ENCODE assay signal across 35 cellular contexts in genomic region chr4:177508662-177509061, GRCh38.
DNase-seq lines count a peak whose midpoint lies in the region; ATAC-seq, FAIRE-seq and TF ChIP-seq lines count a peak whose summit lies in the region.
"Had no signal": no experiment of that assay in that cellular context is flagged by ENCODE, and none has a peak within 500 bp of the region (broad histone marks: within the 10 kb centered on the region; RNA-seq: fewer than 3 reads in every experiment).

No MANE protein-coding gene starts in this region.

- WGBS in HepG2 (ENCODE audit: low lambda C conversion rate), result 14% methylated on average over 6 of the region's 6 CpGs
- 81% methylated on average over 6 of the region's 6 CpGs for WGBS in right lobe of liver (ENCODE audit: insufficient coverage, low coverage, low lambda C conversion rate, missing lambda C conversion rate)
- 66% methylated on average over 6 of the region's 6 CpGs for WGBS in A549 (ENCODE audit: missing lambda C conversion rate)
- WGBS in IMR-90 (ENCODE audit: extremely low coverage in 2 of 2, insufficient read length in 1 of 2), 2 experiments, result no CpG with 5 or more reads among the region's 6 CpGs
- WGBS in K562 (ENCODE audit: insufficient coverage, low coverage, missing lambda C conversion rate), result 13% methylated on average over 6 of the region's 6 CpGs

- no peak overlapping the region for H2BK120ac ChIP-seq in IMR-90 (ENCODE audit: low read depth, low read length)

- H3K79me2 ChIP-seq in HepG2 (ENCODE audit: insufficient read depth, low read length), result no peaks in the 10 kb centered on the region
- no peaks in the 10 kb centered on the region for H3K79me2 ChIP-seq in K562 (ENCODE audit: control insufficient read depth, insufficient read depth, low read length)

- DNase-seq in HepG2 (ENCODE audit: low spot score) (no peak), right lobe of liver (no peak), A549 (ENCODE audit: low read depth in 1 of 2, low spot score in 1 of 2) (no peak), IMR-90 (no peak), K562 (ENCODE audit: extremely low read depth in 1 of 4, low spot score in 3 of 4) (no peak), AG08396 (ENCODE audit: low spot score) (no peak), COLO668 (lab: John Stamatoyannopoulos, UW; ENCODE audit: unreplicated experiment) (no peak)
- DNase-seq: 8988T; ACHN; AML-193; BE2C; C1 segment of cervical spinal cord; Caco-2; Calu3; CD4-positive, alpha-beta memory T cell; CD4-positive, alpha-beta T cell; CD4-positive, CD25-positive, alpha-beta regulatory T cell; CD8-positive, alpha-beta memory T cell; CD8-positive, alpha-beta T cell; COR-L47; DMS 273 treated with DMSO at 0.1 percent for 48 hours; DMS153; DMS53; DMS79; DMS79 treated with DMSO at 0.1 percent for 48 hours; DND-41; EL had no signal

- H3K9me3 ChIP-seq in HepG2 (ENCODE audit: low read length), result no peaks in the 10 kb centered on the region
- no peaks in the 10 kb centered on the region for H3K9me3 ChIP-seq in right lobe of liver
- no peaks in the 10 kb centered on the region for H3K9me3 ChIP-seq in A549
- H3K9me3 ChIP-seq in IMR-90 (ENCODE audit: control insufficient read depth, insufficient read depth, low read length), result no peaks in the 10 kb centered on the region
- H3K9me3 ChIP-seq in K562 (replicated peaks; ENCODE audit: control insufficient read depth, insufficient read depth, low read depth, low read length), result no peaks in the 10 kb centered on the region; the same call in 1 of the 2 replicates
- H3K9me3 ChIP-seq: BE2C; BLaER1; BLaER1 treated with 17β-estradiol and CSF1 and Interleukin-3, amounts not matched to agents 10 nM and 100 nM; Caco-2 had no signal

- H3K18ac ChIP-seq in IMR-90 (ENCODE audit: low read depth, low read length), result no peak overlapping the region

- no peak overlapping the region for H3K4me3 ChIP-seq in HepG2 (replicated peaks in 1 of 3; ENCODE audit: insufficient read depth in 1 of 3, low read depth in 2 of 3, low read length in 3 of 3)
- no peak overlapping the region for H3K4me3 ChIP-seq in right lobe of liver
- H3K4me3 ChIP-seq in A549, result no peak overlapping the region
- H3K4me3 ChIP-seq in IMR-90 (ENCODE audit: insufficient read depth, low read depth, low read length), result no peak overlapping the region
- no peak overlapping the region for H3K4me3 ChIP-seq in K562
- H3K4me3 ChIP-seq: BLaER1; BLaER1 treated with 17β-estradiol and CSF1 and Interleukin-3, amounts not matched to agents 10 nM and 100 nM had no signal

- no peak overlapping the region for H3K14ac ChIP-seq in IMR-90 (replicated peaks; ENCODE audit: low read depth, low read length)

- no peak overlapping the region for H3K4me2 ChIP-seq in HepG2 (ENCODE audit: low read depth, low read length)
- H3K4me2 ChIP-seq in A549, result no peak overlapping the region
- H3K4me2 ChIP-seq in IMR-90 (ENCODE audit: low read depth, low read length), result no peak overlapping the region
- no peak overlapping the region for H3K4me2 ChIP-seq in K562 (ENCODE audit: insufficient read depth, low read length)
- H3K4me2 ChIP-seq: BLaER1; BLaER1 treated with 17β-estradiol and CSF1 and Interleukin-3, amounts not matched to agents 10 nM and 100 nM had no signal

- H2AFZ ChIP-seq in HepG2 (ENCODE audit: low read length) (no peak overlapping the region), IMR-90 (replicated peaks; ENCODE audit: low read length, poor library complexity) (no peak overlapping the region), K562 (ENCODE audit: low read depth, low read length) (no peak overlapping the region)

- no peaks in the 10 kb centered on the region for H3K79me1 ChIP-seq in IMR-90 (ENCODE audit: low read depth in 1 of 2, low read length in 2 of 2)

- no peak overlapping the region for H3K4ac ChIP-seq in IMR-90 (ENCODE audit: low read depth, low read length)

- no peaks in the 10 kb centered on the region for H3K9me1 ChIP-seq in IMR-90 (ENCODE audit: insufficient read depth, low read length)
- H3K9me1 ChIP-seq in K562 (ENCODE audit: control insufficient read depth, insufficient read depth, low read length), result no peaks in the 10 kb centered on the region

- no peak overlapping the region for H2BK15ac ChIP-seq in IMR-90 (ENCODE audit: low read depth, low read length)

- dilution Hi-C loops in IMR-90 (cut with HindIII; ENCODE audit: low sequenced_read_pairs, unreplicated experiment), result no loop called here

- H2BK5ac ChIP-seq in IMR-90 (ENCODE audit: low read depth, low read length, poor library complexity, severe bottlenecking), result no peak overlapping the region

- ATAC-seq in HepG2 (no peak), right lobe of liver (no peak), A549 (no peak), IMR-90 (ENCODE audit: low read depth) (no peak), K562 (no peak), GM21825 (IDR thresholded peaks at IDR 0.05; ENCODE audit: unreplicated experiment) (no peak)
- ATAC-seq: CD8-positive, alpha-beta T cell had no signal

- CTCF ChIA-PET in HepG2 (lab: Yijun Ruan, JAX; ENCODE audit: low intra/inter-chr PET ratio, low total read pairs), result no interaction called here
- CTCF ChIA-PET in A549 (lab: Yijun Ruan, JAX), result no interaction called here
- CTCF ChIA-PET in IMR-90 (lab: Yijun Ruan, JAX), result interaction anchor here (0.8 kb wide), 1 partner anchor 1378 kb away, joined by 8 read pairs; no protein-coding TSS in a partner anchor
- CTCF ChIA-PET in K562 (lab: Yijun Ruan, JAX; ENCODE audit: low intra/inter-chr PET ratio), result no interaction called here

- TF ChIP-seq EP300 in HepG2 (IDR thresholded peaks at IDR 0.05; ENCODE audit: low read depth in 2 of 2, low read length in 2 of 2) (no peak), HepG2 (CRISPR knock-in tag; IDR thresholded peaks at IDR 0.05; ENCODE audit: borderline replicate concordance) (no peak), A549 (IDR thresholded peaks at IDR 0.05) (no peak), K562 (IDR thresholded peaks at IDR 0.05; ENCODE audit: low read length) (no peak)

- no TSS peak for BruUV-seq in HepG2 (replicated peaks; lab: Mats Ljungman, UMichigan)
- BruUV-seq in IMR-90 (replicated peaks; lab: Mats Ljungman, UMichigan), result no TSS peak
- no TSS peak for BruUV-seq in K562 (replicated peaks; lab: Mats Ljungman, UMichigan)

- no peak overlapping the region for H4K5ac ChIP-seq in IMR-90 (ENCODE audit: low read depth, low read length)

- no peak overlapping the region for H2BK20ac ChIP-seq in IMR-90 (ENCODE audit: low read depth, low read length)

- H3K36me3 ChIP-seq in HepG2 (replicated peaks in 1 of 2; ENCODE audit: control insufficient read depth in 1 of 2, insufficient read depth in 2 of 2, low read length in 2 of 2), result no peaks in the 10 kb centered on the region
- H3K36me3 ChIP-seq in right lobe of liver, result no peaks in the 10 kb centered on the region
- no peaks in the 10 kb centered on the region for H3K36me3 ChIP-seq in IMR-90 (ENCODE audit: control insufficient read depth, insufficient read depth, low read length)
- no peaks in the 10 kb centered on the region for H3K36me3 ChIP-seq in K562 (ENCODE audit: control insufficient read depth, insufficient read depth, low read length)
- H3K36me3 ChIP-seq: BE2C; BLaER1; BLaER1 treated with 17β-estradiol and CSF1 and Interleukin-3, amounts not matched to agents 10 nM and 100 nM had no signal

- no peak overlapping the region for H3K23ac ChIP-seq in IMR-90 (ENCODE audit: low read depth, low read length)

- no peaks in the 10 kb centered on the region for H3K4me1 ChIP-seq in HepG2 (ENCODE audit: insufficient read depth, low read length)
- no peaks in the 10 kb centered on the region for H3K4me1 ChIP-seq in right lobe of liver
- H3K4me1 ChIP-seq in A549, result no peaks in the 10 kb centered on the region
- H3K4me1 ChIP-seq in IMR-90 (ENCODE audit: control insufficient read depth, insufficient read depth, low read length), result no peaks in the 10 kb centered on the region
- peaks cover 5 to 8% of the 10 kb centered on the region in 2 experiments; a peak in 2 of 5 replicates for H3K4me1 ChIP-seq in K562 (replicated peaks in 1 of 2; ENCODE audit: control insufficient read depth in 2 of 2, insufficient read depth in 2 of 2, low read length in 2 of 2)
- H3K4me1 ChIP-seq: BE2C; BLaER1; BLaER1 treated with 17β-estradiol and CSF1 and Interleukin-3, amounts not matched to agents 10 nM and 100 nM had no signal

- TF ChIP-seq POLR2A in HepG2 (IDR thresholded peaks at IDR 0.05; ENCODE audit: insufficient read depth in 1 of 2, low read depth in 2 of 2, low read length in 2 of 2) (no peak), right lobe of liver (IDR thresholded peaks at IDR 0.05) (no peak), A549 (IDR thresholded peaks at IDR 0.05; ENCODE audit: low read length) (no peak), IMR-90 (IDR thresholded peaks at IDR 0.05; ENCODE audit: low read depth, low read length) (no peak), K562 (conservative IDR thresholded peaks at IDR 0.05) (no peak)

- H2AK5ac ChIP-seq in IMR-90 (ENCODE audit: low read depth, low read length), result no peak overlapping the region

- POLR2A ChIA-PET in HepG2 (lab: Yijun Ruan, JAX) (no interaction called here), A549 (lab: Yijun Ruan, JAX) (no interaction called here), IMR-90 (lab: Charles Lee; ENCODE audit: unreplicated experiment) (no interaction called here), K562 (lab: Yijun Ruan, JAX) (no interaction called here)

- H4K20me1 ChIP-seq in HepG2 (ENCODE audit: insufficient read depth, low read length), result no peaks in the 10 kb centered on the region
- H4K20me1 ChIP-seq in IMR-90 (ENCODE audit: insufficient read depth, low read length), result no peaks in the 10 kb centered on the region
- H4K20me1 ChIP-seq in K562 (replicated peaks; ENCODE audit: control insufficient read depth, insufficient read depth, low read length), result no peaks in the 10 kb centered on the region
- H4K20me1 ChIP-seq: BLaER1; BLaER1 treated with 17β-estradiol and CSF1 and Interleukin-3, amounts not matched to agents 10 nM and 100 nM had no signal

- TF ChIP-seq RAD21 in HepG2 (CRISPR knock-in tag; IDR thresholded peaks at IDR 0.05) (no peak), A549 (conservative IDR thresholded peaks at IDR 0.05 in 1 of 2, IDR thresholded peaks at IDR 0.05 in 1 of 2) (no peak), IMR-90 (IDR thresholded peaks at IDR 0.05; ENCODE audit: low read length) (no peak), K562 (CRISPR knock-in tag; conservative IDR thresholded peaks at IDR 0.05 in 1 of 2, IDR thresholded peaks at IDR 0.05 in 1 of 2) (no peak)

- H3K27ac ChIP-seq in HepG2 (ENCODE audit: extremely low read length, insufficient read depth, low read length) (no peak overlapping the region), right lobe of liver (no peak overlapping the region), A549 (no peak overlapping the region), IMR-90 (ENCODE audit: insufficient read depth, low read length) (no peak overlapping the region), K562 (ENCODE audit: extremely low read depth, low read depth, low read length) (no peak overlapping the region)
- H3K27ac ChIP-seq: 22Rv1; BLaER1; BLaER1 treated with 17β-estradiol and CSF1 and Interleukin-3, amounts not matched to agents 10 nM and 100 nM; C4-2B had no signal

- H2AK9ac ChIP-seq in IMR-90 (replicated peaks; ENCODE audit: low read depth, low read length, poor library complexity), result no peak overlapping the region

- H3K27me3 ChIP-seq in HepG2 (ENCODE audit: control insufficient read depth in 1 of 2, insufficient read depth in 2 of 2, low read length in 2 of 2) (no peaks in the 10 kb centered on the region; a peak in 1 of 5 replicates), right lobe of liver (no peaks in the 10 kb centered on the region), IMR-90 (ENCODE audit: control insufficient read depth, insufficient read depth, low read length) (no peaks in the 10 kb centered on the region), K562 (ENCODE audit: control insufficient read depth in 2 of 2, insufficient read depth in 2 of 2, low read length in 2 of 2) (no peaks in the 10 kb centered on the region)
- H3K27me3 ChIP-seq: BE2C; BLaER1; BLaER1 treated with 17β-estradiol and CSF1 and Interleukin-3, amounts not matched to agents 10 nM and 100 nM had no signal

- H3K9ac ChIP-seq in HepG2 (ENCODE audit: insufficient read depth, low read depth, low read length) (no peak overlapping the region), IMR-90 (ENCODE audit: low read depth, low read length) (no peak overlapping the region), K562 (ENCODE audit: insufficient read depth in 1 of 2, low read depth in 2 of 2, low read length in 2 of 2) (no peak overlapping the region)
- H3K9ac ChIP-seq: BLaER1; BLaER1 treated with 17β-estradiol and CSF1 and Interleukin-3, amounts not matched to agents 10 nM and 100 nM had no signal

- TF ChIP-seq CTCF in HepG2 (CRISPR knock-in tag; IDR thresholded peaks at IDR 0.05), result no peak
- TF ChIP-seq CTCF in right lobe of liver (IDR thresholded peaks at IDR 0.05), result no peak
- TF ChIP-seq CTCF in A549 (IDR thresholded peaks at IDR 0.05), result no peak
- TF ChIP-seq CTCF in IMR-90 (conservative IDR thresholded peaks at IDR 0.05; ENCODE audit: low read depth, low read length), result no peak
- TF ChIP-seq CTCF in K562 (IDR thresholded peaks at IDR 0.05 in 2 of 3, conservative IDR thresholded peaks at IDR 0.05 in 1 of 3; ENCODE audit: insufficient read depth in 2 of 3, low read depth in 1 of 3, low read length in 3 of 3), result no peak

- intact Hi-C loops in HepG2 (cut with micrococcal nuclease; ENCODE audit: unreplicated experiment), result no loop called here
- intact Hi-C loops in right lobe of liver (cut with DNase I), result no loop called here
- intact Hi-C loops in IMR-90 (cut with micrococcal nuclease), result no loop called here
- intact Hi-C loops in K562 (cut with micrococcal nuclease), result no loop called here

- H3K56ac ChIP-seq in IMR-90 (ENCODE audit: extremely low read depth, insufficient read depth, low read length), result no peak overlapping the region

- H4K91ac ChIP-seq in IMR-90 (ENCODE audit: insufficient read depth, low read depth, low read length), result no peak overlapping the region

- no peak overlapping the region for H4K8ac ChIP-seq in IMR-90 (ENCODE audit: low read depth in 2 of 2, low read length in 2 of 2)

- FAIRE-seq in HepG2 (lab: Jason Lieb, UNC) (no peak), A549 (lab: Jason Lieb, UNC) (no peak), K562 (lab: Jason Lieb, UNC) (no peak)
- FAIRE-seq: A204.1, D721Med, G401.6 had no signal

- in situ Hi-C loops in HepG2 (cut with HindIII; ENCODE audit: extremely low pct_ligation_motif_present, low pct_unique_long_range_greater_than_20kb), result no loop called here
- in situ Hi-C loops in IMR-90 (cut with MboI; ENCODE audit: low sequenced_read_pairs), result no loop called here
- in situ Hi-C loops in K562 (cut with MboI), result loop anchor here (10.0 kb wide), 1 partner anchor 134 kb away; no protein-coding TSS in a partner anchor

Comparison
In these comparisons a context has a peak if more than half of its experiments do, and no peak if none do; other contexts are left out.
1. Of the 241 proteins assayed by ChIP-seq in both HepG2 and K562: peak only in HepG2: MAFF and MAFK; only in K562: MAFG; in both: none; in neither: 238.